24 cellular contexts compared by ENCODE assay signal in the genomic region with DNA sequence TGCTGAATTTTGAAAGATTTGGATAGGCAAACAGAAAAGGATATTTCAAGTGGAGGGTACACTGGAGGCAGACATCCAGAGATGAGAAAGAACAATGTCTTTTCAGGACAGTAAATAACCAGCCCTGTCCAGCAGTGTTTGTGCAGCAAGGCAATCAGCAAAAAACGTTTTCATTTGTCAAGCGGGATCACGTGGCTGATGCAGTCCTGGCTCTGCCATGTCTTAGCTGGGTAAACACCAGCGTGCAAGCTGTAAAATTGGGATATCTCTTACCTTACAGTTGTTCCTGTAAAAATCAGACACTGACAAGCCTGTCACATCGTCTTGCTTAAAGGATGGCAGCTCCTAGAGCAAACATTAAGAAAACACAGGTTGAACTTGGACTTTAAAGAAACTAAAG.
"Had no signal": no experiment of that assay in that cellular context is flagged by ENCODE, and none has a peak within 500 bp of the region (broad histone marks: within the 10 kb centered on the region; RNA-seq: fewer than 3 reads in every experiment).

No MANE protein-coding gene starts in this region.

- H3K4me1 Mint-ChIP-seq: activated CD4-positive, alpha-beta T cell treated with anti-CD3 and anti-CD28 coated beads, Interleukin-2, amount 10 ng/mL, durations not matched to agents 24 days and 14 days; activated naive CD8-positive, alpha-beta T cell treated with anti-CD3 and anti-CD28 coated beads, Interleukin-2, amount 10 ng/mL, durations not matched to agents 7 days and 5 days; activated T-helper 17 cell treated with anti-CD3 and anti-CD28 coated beads, Interleukin-2, amount 50 U/mL, for 72 hours; memory B cell had no signal

- H3K27me3 Mint-ChIP-seq: activated CD4-positive, alpha-beta T cell treated with anti-CD3 and anti-CD28 coated beads, Interleukin-2, amount 10 ng/mL, durations not matched to agents 24 days and 14 days; activated CD8-positive, alpha-beta T cell treated with anti-CD3 and anti-CD28 coated beads for 36 hours; activated naive CD8-positive, alpha-beta T cell treated with anti-CD3 and anti-CD28 coated beads, Interleukin-2, amount 10 ng/mL, durations not matched to agents 7 days and 5 days; activated T-helper 17 cell treated with anti-CD3 and anti-CD28 coated beads, Interleukin-2, amount 50 U/mL, for 72 hours; memory B cell; naive B cell had no signal

- H3K27ac Mint-ChIP-seq: activated CD4-positive, alpha-beta T cell treated with anti-CD3 and anti-CD28 coated beads, Interleukin-2, amount 10 ng/mL, durations not matched to agents 24 days and 14 days; activated CD8-positive, alpha-beta T cell treated with anti-CD3 and anti-CD28 coated beads for 36 hours; activated naive CD8-positive, alpha-beta T cell treated with anti-CD3 and anti-CD28 coated beads, Interleukin-2, amount 10 ng/mL, durations not matched to agents 7 days and 5 days; activated T-helper 17 cell treated with anti-CD3 and anti-CD28 coated beads, Interleukin-2, amount 50 U/mL, for 72 hours; memory B cell; naive B cell; neural progenitor cell had no signal

- ATAC-seq: activated CD8-positive, alpha-beta T cell treated with anti-CD3 and anti-CD28 coated beads for 36 hours; activated T-helper 17 cell treated with anti-CD3 and anti-CD28 coated beads, Interleukin-2, amount 50 U/mL, for 72 hours; psoas muscle; right cardiac atrium; stimulated activated naive CD8-positive, alpha-beta T cell treated with anti-CD3 and anti-CD28 coated beads, Interleukin-15, Interleukin-2, amounts not matched to agents 100 U/mL and 50 U/mL, for 24 hours had no signal

- H3K9me3 Mint-ChIP-seq: activated CD4-positive, alpha-beta T cell treated with anti-CD3 and anti-CD28 coated beads, Interleukin-2, amount 10 ng/mL, durations not matched to agents 24 days and 14 days; activated CD8-positive, alpha-beta T cell treated with anti-CD3 and anti-CD28 coated beads for 36 hours; activated naive CD8-positive, alpha-beta T cell treated with anti-CD3 and anti-CD28 coated beads, Interleukin-2, amount 10 ng/mL, durations not matched to agents 7 days and 5 days; activated T-helper 17 cell treated with anti-CD3 and anti-CD28 coated beads, Interleukin-2, amount 50 U/mL, for 72 hours; memory B cell; neural progenitor cell had no signal

- H3K4me3 ChIP-seq: cardiac muscle cell, esophagus squamous epithelium, left ventricle myocardium inferior, neural progenitor cell, psoas muscle, tibial nerve, uterus had no signal

- H3K4me3 Mint-ChIP-seq: activated CD4-positive, alpha-beta T cell treated with anti-CD3 and anti-CD28 coated beads, Interleukin-2, amount 10 ng/mL, durations not matched to agents 24 days and 14 days; activated CD8-positive, alpha-beta T cell treated with anti-CD3 and anti-CD28 coated beads for 36 hours; activated naive CD8-positive, alpha-beta T cell treated with anti-CD3 and anti-CD28 coated beads, Interleukin-2, amount 10 ng/mL, durations not matched to agents 7 days and 5 days; activated T-helper 17 cell treated with anti-CD3 and anti-CD28 coated beads, Interleukin-2, amount 50 U/mL, for 72 hours; memory B cell; naive B cell; neural progenitor cell had no signal

- DNase-seq: activated CD4-positive, alpha-beta T cell treated with anti-CD3 and anti-CD28 coated beads, Interleukin-2, amount 10 ng/mL, durations not matched to agents 24 days and 14 days; activated CD8-positive, alpha-beta T cell treated with anti-CD3 and anti-CD28 coated beads for 36 hours; activated naive CD4-positive, alpha-beta T cell treated with Interleukin-2 at 50 U/mL for 16 hours; activated naive CD8-positive, alpha-beta T cell treated with anti-CD3 and anti-CD28 coated beads, Interleukin-2, amount 10 ng/mL, durations not matched to agents 7 days and 5 days; activated T-cell treated with anti-CD3 and anti-CD28 coated beads, Interleukin-2, amount 50 U/mL, for 1 hour; amygdala; dermis blood vessel endothelial cell; effector memory CD4-positive, alpha-beta T cell; esophagus squamous epithelium; hippocampal formation; kidney; left ventricle myocardium inferior; naive B cell; psoas muscle; stimulated activated CD4-positive, alpha-beta T cell treated with anti-CD3 and anti-CD28 coated beads, Interleukin-2, amount 100 ng/mL, for 24 hours; stimulated activated naive CD8-positive, alpha-beta T cell treated with anti-CD3 and anti-CD28 coated beads, Interleukin-15, Interleukin-2, amounts not matched to agents 100 U/mL and 50 U/mL, for 24 hours; T-helper 9 cell; uterus had no signal
